Comparison of ENCODE assay signal across 8 cellular contexts in genomic region chr17:45225964-45226530, GRCh38. TPM values are rescaled to one million over a fixed set of nuclear protein-coding genes. Genes with fewer than 3 reads are reported as not detected.
A peak's percentile ranks its signal among the peaks of the same experiment; 100 is the strongest.
DNase-seq lines count a peak whose midpoint lies in the region; ATAC-seq and TF ChIP-seq lines count a peak whose summit lies in the region.

No MANE protein-coding gene starts in this region.

- TF ChIP-seq CTCF in MM.1S (IDR thresholded peaks at IDR 0.05; ENCODE audit: low read length), result no peak

- H3K27ac ChIP-seq in BLaER1, result peak overlapping the region; percentile 94
- H3K27ac ChIP-seq in MM.1S (ENCODE audit: low read length), result peak overlapping the region; percentile 99
- peak overlapping the region; percentile 62 to 63 for H3K27ac ChIP-seq in esophagus (ENCODE audit: low read depth in 2 of 2, low read length in 1 of 2)
- peak overlapping the region; percentile 84 for H3K27ac ChIP-seq in skeletal muscle tissue (ENCODE audit: low read depth, low read length)

- ATAC-seq in GM21423 (IDR thresholded peaks at IDR 0.05; ENCODE audit: unreplicated experiment), result peak; percentile 42

- peaks cover 86% of the 10 kb centered on the region for H3K4me1 ChIP-seq in BLaER1
- H3K4me1 ChIP-seq in MM.1S (ENCODE audit: low read length), result peaks cover 63% of the 10 kb centered on the region
- peaks cover 0 to 13% of the 10 kb centered on the region in 2 donors for H3K4me1 ChIP-seq in esophagus (ENCODE audit: control insufficient read depth in 2 of 2, insufficient read depth in 2 of 2, low read length in 1 of 2)
- peaks cover 55 to 75% (median 59%) of the 10 kb centered on the region in 3 donors for H3K4me1 ChIP-seq in skeletal muscle tissue (ENCODE audit: control insufficient read depth in 3 of 3, insufficient read depth in 3 of 3, low read length in 3 of 3)

- no peak overlapping the region for H2AFZ ChIP-seq in MM.1S (ENCODE audit: low read length)

- DNase-seq in MM.1S, result peak; percentile 96
- peak; percentile 93 to 95 for DNase-seq in activated CD8-positive, alpha-beta memory T cell treated with anti-CD3 and anti-CD28 coated beads for 4 hours (ENCODE audit: low read depth in 2 of 2)
- DNase-seq in AG08396 (ENCODE audit: low spot score), result no peak
- no peak for DNase-seq in NCI-H1092 treated with DMSO at 0.1 percent for 48 hours (lab: John Stamatoyannopoulos, UW)

- H3K4me2 ChIP-seq in BLaER1 (peak overlapping the region; percentile 98), MM.1S (ENCODE audit: low read depth, low read length) (peak overlapping the region; percentile 90)

- H3K9me3 ChIP-seq in BLaER1 (no peaks in the 10 kb centered on the region), MM.1S (replicated peaks; ENCODE audit: insufficient read depth, low read length) (no peaks in the 10 kb centered on the region), esophagus (ENCODE audit: control insufficient read depth in 2 of 2, insufficient read depth in 1 of 2, low read depth in 1 of 2, low read length in 1 of 2) (no peaks in the 10 kb centered on the region), skeletal muscle tissue (ENCODE audit: control insufficient read depth in 3 of 3, low read length in 3 of 3) (no peaks in the 10 kb centered on the region)

- H3K79me2 ChIP-seq in MM.1S (ENCODE audit: low read length), result peaks cover 93% of the 10 kb centered on the region

- peaks cover 20% of the 10 kb centered on the region for H4K20me1 ChIP-seq in BLaER1
- H4K20me1 ChIP-seq in MM.1S (ENCODE audit: insufficient read depth, low read length), result no peaks in the 10 kb centered on the region

- H3K9me2 ChIP-seq in MM.1S (replicated peaks; ENCODE audit: insufficient read depth, low read length), result no peaks in the 10 kb centered on the region

- H3K27me3 ChIP-seq in BLaER1, result no peaks in the 10 kb centered on the region
- no peaks in the 10 kb centered on the region for H3K27me3 ChIP-seq in MM.1S (replicated peaks; ENCODE audit: insufficient read depth, low read length)
- H3K27me3 ChIP-seq in esophagus (ENCODE audit: control insufficient read depth in 1 of 2, insufficient read depth in 2 of 2, low read length in 2 of 2), result no peaks in the 10 kb centered on the region
- peaks cover 0 to 7% (median 0%) of the 10 kb centered on the region in 3 donors for H3K27me3 ChIP-seq in skeletal muscle tissue (ENCODE audit: control insufficient read depth in 3 of 3, insufficient read depth in 3 of 3, low read length in 3 of 3)

- H3F3A ChIP-seq in MM.1S (ENCODE audit: insufficient read depth, low read length), result peaks cover 64% of the 10 kb centered on the region

- H3K4me3 ChIP-seq in BLaER1, result peak overlapping the region; percentile 83
- peak overlapping the region; percentile 98 for H3K4me3 ChIP-seq in MM.1S (ENCODE audit: low read length)
- no peak overlapping the region for H3K4me3 ChIP-seq in esophagus (ENCODE audit: low read depth in 1 of 2, low read length in 2 of 2)
- no peak overlapping the region for H3K4me3 ChIP-seq in skeletal muscle tissue (ENCODE audit: low read length in 3 of 3)

- H3K36me3 ChIP-seq in BLaER1, result no peaks in the 10 kb centered on the region
- no peaks in the 10 kb centered on the region for H3K36me3 ChIP-seq in MM.1S (replicated peaks; ENCODE audit: insufficient read depth, low read length)
- no peaks in the 10 kb centered on the region for H3K36me3 ChIP-seq in esophagus (ENCODE audit: control insufficient read depth in 2 of 2, insufficient read depth in 2 of 2, low read length in 1 of 2)
- no peaks in the 10 kb centered on the region for H3K36me3 ChIP-seq in skeletal muscle tissue (ENCODE audit: control insufficient read depth in 3 of 3, insufficient read depth in 3 of 3, low read length in 3 of 3)

- H3K9ac ChIP-seq in BLaER1 (peak overlapping the region; percentile 90), MM.1S (ENCODE audit: low read length) (peak overlapping the region; percentile 98), skeletal muscle tissue (ENCODE audit: low read depth in 1 of 3, low read length in 3 of 3) (peak overlapping the region in 2 of 3 donors; percentile 8 to 50)

- 69 to 74% methylated on average over 11 of the region's 11 CpGs for WGBS in esophagus, 2 donors

RNA-seq across cellular contexts. Expression of gene FMNL1, which starts 4.4 kb away (rescaled TPM):
- 1 to 10 TPM; 4.3 to 5.2 TPM for polyA plus RNA-seq in esophagus
- 3.1 TPM for total RNA-seq in skeletal muscle tissue

RNA-seq across cellular contexts. Expression of gene SPATA32, which starts 35.8 kb away (rescaled TPM):
- not detected for polyA plus RNA-seq in esophagus
- not detected for total RNA-seq in skeletal muscle tissue

Comparison
In these comparisons a context has a peak if more than half of its experiments do, and no peak if none do; other contexts are left out.
1. H3K4me3 ChIP-seq: peak in BLaER1 (single experiment) and MM.1S (single experiment); none in esophagus (0 of 2) and skeletal muscle tissue (0 of 3).
2. H3K9ac ChIP-seq: peak in every context shown above with its lines; median percentile 98 in MM.1S; 90 in BLaER1; 29 in skeletal muscle tissue.
3. DNase-seq: peak in MM.1S (single experiment) and activated CD8-positive, alpha-beta memory T cell treated with anti-CD3 and anti-CD28 coated beads for 4 hours (2 of 2); none in AG08396 (single experiment) and NCI-H1092 treated with DMSO at 0.1 percent for 48 hours (single experiment).
4. Peak in every context shown above with its lines, with median percentiles within 50 percentile points of each other: H3K27ac ChIP-seq.